ENCODE assay signal across 2 cellular contexts in genomic region chr7:25775999-25776736, GRCh38.
TF ChIP-seq lines count a peak whose summit lies in the region.

No MANE protein-coding gene starts in this region.

TF ChIP-seq in liver, 16 proteins besides CTCF, POLR2A, EP300 and RAD21 (continued from another document):
- no peak for TF ChIP-seq REST (IDR thresholded peaks at IDR 0.05)
TF ChIP-seq in liver: peak in this region for 1.

TF ChIP-seq in HepG2, 621 proteins besides CTCF, POLR2A, EP300 and RAD21 (continued from another document):
- TF ChIP-seq UBTF (CRISPR knock-in tag; IDR thresholded peaks at IDR 0.05) (no peak), KDM5B (CRISPR knock-in tag; IDR thresholded peaks at IDR 0.05; ENCODE audit: borderline replicate concordance) (no peak), NR2F1 (CRISPR knock-in tag; IDR thresholded peaks at IDR 0.05) (no peak)
